Comparison of ENCODE assay signal across 30 cellular contexts in genomic region chr5:114201332-114201731, GRCh38.
"Had no signal": no experiment of that assay in that cellular context is flagged by ENCODE, and none has a peak within 500 bp of the region (broad histone marks: within the 10 kb centered on the region; RNA-seq: fewer than 3 reads in every experiment).

No MANE protein-coding gene starts in this region.

- DNase-seq: activated B cell treated with CpG ODN at 0.5 μM for 24 hours; activated CD4-positive, alpha-beta memory T cell treated with anti-CD3 and anti-CD28 coated beads, Interleukin-2, amount 10 ng/mL, durations not matched to agents 7 days and 5 days; activated CD4-positive, alpha-beta T cell treated with anti-CD3 and anti-CD28 coated beads for 1 hour; activated CD4-positive, alpha-beta T cell treated with anti-CD3 and anti-CD28 coated beads for 36 hours; activated CD4-positive, alpha-beta T cell treated with anti-CD3 and anti-CD28 coated beads for 48 hours; activated CD4-positive, alpha-beta T cell treated with anti-CD3 and anti-CD28 coated beads, Interleukin-2, amount 10 ng/mL, durations not matched to agents 7 days and 5 days; activated CD4-positive, alpha-beta T cell treated with anti-CD3 and anti-CD28 coated beads, Interleukin-2, amount 50 U/mL, for 48 hours; activated CD8-positive, alpha-beta memory T cell treated with anti-CD3 and anti-CD28 coated beads for 24 hours; activated CD8-positive, alpha-beta memory T cell treated with anti-CD3 and anti-CD28 coated beads, Interleukin-2, amount 10 ng/mL, durations not matched to agents 7 days and 5 days; activated CD8-positive, alpha-beta memory T cell treated with anti-CD3 and anti-CD28 coated beads, Interleukin-2, amount 50 U/mL, for 48 hours; activated CD8-positive, alpha-beta T cell treated with anti-CD3 and anti-CD28 coated beads, Interleukin-2, amount 10 ng/mL, durations not matched to agents 7 days and 5 days; activated effector memory CD4-positive, alpha-beta T cell treated with Interleukin-2 at 50 U/mL for 16 hours; activated gamma-delta T cell; activated naive CD4-positive, alpha-beta T cell treated with anti-CD3 and anti-CD28 coated beads, Interleukin-2, amount 10 ng/mL, durations not matched to agents 7 days and 5 days; activated naive CD4-positive, alpha-beta T cell treated with Interleukin-2 at 50 U/mL for 16 hours; activated naive CD8-positive, alpha-beta T cell treated with anti-CD3 and anti-CD28 coated beads, Interleukin-2, amount 10 ng/mL, durations not matched to agents 7 days and 5 days; activated naive CD8-positive, alpha-beta T cell treated with anti-CD3 and anti-CD28 coated beads, Interleukin-2, amount 50 U/mL, for 24 hours; activated T-cell treated with anti-CD3 and anti-CD28 coated beads, Interleukin-2, amount 50 U/mL, for 24 hours; activated T-cell treated with anti-CD3 and anti-CD28 coated beads, Interleukin-2, amount 50 U/mL, for 48 hours; amygdala; anterior cingulate cortex; caudate nucleus; cerebellar nuclear complex; T-helper 2 cell; T-helper 9 cell had no signal

- H3K4me3 ChIP-seq: ascending aorta, cardiac muscle cell had no signal

- FAIRE-seq: bronchial epithelial cell, TTC549 had no signal

- H3K27ac ChIP-seq: ascending aorta, cardiac muscle cell, VCaP had no signal

- H3K4me1 ChIP-seq: ascending aorta had no signal

- H3K9me3 ChIP-seq: ascending aorta had no signal

- H3K27me3 ChIP-seq: ascending aorta, cardiac muscle cell had no signal

- ATAC-seq: activated CD4-positive, alpha-beta T cell treated with anti-CD3 and anti-CD28 coated beads for 36 hours; activated CD8-positive, alpha-beta memory T cell treated with anti-CD3 and anti-CD28 coated beads, Interleukin-2, amount 10 ng/mL, durations not matched to agents 7 days and 5 days; activated CD8-positive, alpha-beta T cell treated with anti-CD3 and anti-CD28 coated beads, Interleukin-2, amount 10 ng/mL, durations not matched to agents 7 days and 5 days; activated naive CD8-positive, alpha-beta T cell treated with anti-CD3 and anti-CD28 coated beads, Interleukin-2, amount 50 U/mL, for 24 hours had no signal

- H3K36me3 ChIP-seq: ascending aorta, cardiac muscle cell had no signal
